7 cellular contexts compared by ENCODE assay signal in genomic region chr18:41954827-41955613, GRCh38. TPM values are rescaled to one million over a fixed set of nuclear protein-coding genes. Genes with fewer than 3 reads are reported as not detected.
DNase-seq lines count a peak whose midpoint lies in the region; ATAC-seq and TF ChIP-seq lines count a peak whose summit lies in the region.

PIK3C3 (plus strand) TSS chr18:41955234; CDS start chr18:41955292, 58 bp downstream.

- H3K9me2 ChIP-seq in hepatocyte (replicated peaks; ENCODE audit: insufficient read depth) = no peaks in the 10 kb centered on the region

- peak within 1 kb of the TSS; percentile 87 for H3K27ac ChIP-seq in hepatocyte

- peaks cover 10% of the 10 kb centered on the region for H4K20me1 ChIP-seq in hepatocyte (ENCODE audit: insufficient read depth, poor library complexity, severe bottlenecking)

- peak within 1 kb of the TSS; percentile 84 for H3K4me2 ChIP-seq in hepatocyte

- ATAC-seq in GM18508 (IDR thresholded peaks at IDR 0.05; ENCODE audit: insufficient read depth, unreplicated experiment) = peak; percentile 87
- ATAC-seq in HG03025 (IDR thresholded peaks at IDR 0.05; ENCODE audit: low FRiP score, unreplicated experiment) = peak; percentile 98

- H3K4me3 ChIP-seq in hepatocyte = peak within 1 kb of the TSS; percentile 68

- 2% methylated on average over 38 of the region's 38 CpGs for WGBS in hepatocyte (ENCODE audit: low lambda C conversion rate, missing lambda C conversion rate)

- H3K27me3 ChIP-seq in hepatocyte = no peaks in the 10 kb centered on the region

- peak; percentile 94 to 97 for DNase-seq in NCI-H2081 (lab: John Stamatoyannopoulos, UW)
- DNase-seq in T1000 (lab: John Stamatoyannopoulos, UW) = peak; percentile 75
- DNase-seq in astrocyte of the hippocampus (ENCODE audit: low read depth, low spot score) = peak; percentile 99
- DNase-seq in hepatocyte (ENCODE audit: low spot score) = peak; percentile 98
- peak; percentile 97 for DNase-seq in renal cortical epithelial cell (ENCODE audit: low read depth)

- H3K79me2 ChIP-seq in hepatocyte = peaks cover 47% of the 10 kb centered on the region

- H3K9me3 ChIP-seq in hepatocyte (ENCODE audit: low read depth) = no peaks in the 10 kb centered on the region

- peak within 1 kb of the TSS; percentile 91 for H2AFZ ChIP-seq in hepatocyte

- peaks cover 16% of the 10 kb centered on the region for H3K4me1 ChIP-seq in hepatocyte (ENCODE audit: insufficient read depth)

- TF ChIP-seq CTCF in hepatocyte (IDR thresholded peaks at IDR 0.05; ENCODE audit: poor library complexity) = no peak

- H3K36me3 ChIP-seq in hepatocyte (replicated peaks; ENCODE audit: insufficient read depth, low read depth) = no peaks in the 10 kb centered on the region

RNA-seq across cellular contexts. Expression of gene PIK3C3, which starts in this region (rescaled TPM):
- 48.7 and 54.7 TPM in 2 replicates for total RNA-seq in hepatocyte
- polyA plus RNA-seq in hepatocyte = 24.9 and 28.9 TPM in 2 replicates
- total RNA-seq in renal cortical epithelial cell = 62.7 and 88.2 TPM in 2 replicates

Comparison
In these comparisons a context has a peak if more than half of its experiments do, and no peak if none do; other contexts are left out.
1. Peak in every context shown above with its lines: DNase-seq, ATAC-seq, H3K4me3 ChIP-seq and H3K27ac ChIP-seq.